Comparison of ENCODE assay signal across 26 cellular contexts in the genomic region with DNA sequence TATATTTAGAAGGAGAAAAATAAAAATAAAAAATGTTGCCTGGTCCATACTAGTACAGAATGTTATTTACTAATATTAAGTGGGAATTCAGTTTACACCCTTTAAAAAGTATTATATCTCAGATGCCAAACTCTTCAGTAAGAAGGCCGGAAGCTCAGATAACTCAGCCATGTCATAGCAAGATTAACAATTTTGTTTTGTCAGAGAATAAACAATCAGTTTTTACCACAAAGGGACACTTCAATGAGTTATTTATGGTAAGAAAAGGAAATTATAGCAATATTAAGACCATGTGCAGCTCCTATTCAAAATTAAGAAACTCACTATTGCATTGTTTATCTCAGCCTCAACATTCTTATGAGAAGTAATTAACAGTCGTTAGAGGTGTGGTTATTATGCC.
"Had no signal": no experiment of that assay in that cellular context is flagged by ENCODE, and none has a peak within 500 bp of the region (broad histone marks: within the 10 kb centered on the region; RNA-seq: fewer than 3 reads in every experiment).

No MANE protein-coding gene starts in this region.

- H2AFZ ChIP-seq: neural progenitor cell, parathyroid adenoma had no signal

- H3K4me1 ChIP-seq: parathyroid adenoma, psoas muscle, right lobe of liver, sigmoid colon, suprapubic skin, tibial artery, upper lobe of right lung, uterus had no signal

- H3K79me2 ChIP-seq: parathyroid adenoma had no signal

- H3K27me3 ChIP-seq: neural progenitor cell, ovary, right lobe of liver, sigmoid colon, suprapubic skin, testis, tibial artery, transverse colon, upper lobe of right lung, uterus had no signal

- H3K36me3 ChIP-seq: neural progenitor cell, ovary, right lobe of liver, sigmoid colon, suprapubic skin, tibial artery, transverse colon, upper lobe of right lung, uterus had no signal

- DNase-seq: natural killer cell; occipital lobe; ovary; posterior cingulate gyrus; psoas muscle; right cardiac atrium; right lobe of liver; sigmoid colon; small intestine; stimulated activated CD4-positive, alpha-beta T cell treated with anti-CD3 and anti-CD28 coated beads, Interleukin-15, amount 100 ng/mL, for 24 hours; stimulated activated CD4-positive, alpha-beta T cell treated with anti-CD3 and anti-CD28 coated beads, Interleukin-2, amount 100 ng/mL, for 24 hours; stimulated activated CD4-positive, alpha-beta T cell treated with anti-CD3 and anti-CD28 coated beads, Interleukin-2, amount 100 ng/mL, for 48 hours; stimulated activated CD4-positive, alpha-beta T cell treated with anti-CD3 and anti-CD28 coated beads, Interleukin-4, amount 100 ng/mL, for 24 hours; stimulated activated naive B cell treated with anti-CD40 and anti-IgM and Interleukin-4, amounts not matched to agents 10 μg/mL and 1 μg/mL and 100 μg/mL, for 72 hours; stimulated activated naive CD4-positive, alpha-beta T cell treated with Interleukin-2 at 50 U/mL for 16 hours; stimulated activated naive CD8-positive, alpha-beta T cell treated with anti-CD3 and anti-CD28 coated beads, Interleukin-15, amount 100 ng/mL, for 72 hours; substantia nigra; testis; tibial artery; transverse colon; upper lobe of right lung; uterus had no signal

- FAIRE-seq: small intestine had no signal

- H3K4me3 ChIP-seq: neural progenitor cell, ovary, psoas muscle, right lobe of liver, sigmoid colon, suprapubic skin, testis, tibial artery, transverse colon, upper lobe of right lung, uterus had no signal

- H3K4me2 ChIP-seq: neural progenitor cell had no signal

- H3K9me3 ChIP-seq: ovary, psoas muscle, right lobe of liver, sigmoid colon, suprapubic skin, testis, tibial artery, transverse colon, upper lobe of right lung, uterus had no signal

- H3K9ac ChIP-seq: neural progenitor cell, parathyroid adenoma had no signal

- ATAC-seq: natural killer cell; psoas muscle; right cardiac atrium; stimulated activated effector memory CD8-positive, alpha-beta T cell treated with anti-CD3 and anti-CD28 coated beads, Interleukin-12 subunit alpha, Interleukin-12 subunit beta, amount 100 ng/mL, for 72 hours; stimulated activated naive B cell treated with anti-CD40 and anti-IgM and Interleukin-4, amounts not matched to agents 10 μg/mL and 1 μg/mL and 100 μg/mL, for 72 hours; stimulated activated naive CD8-positive, alpha-beta T cell treated with anti-CD3 and anti-CD28 coated beads, Interleukin-15, amount 100 ng/mL, for 72 hours; upper lobe of right lung had no signal

- H3K27ac ChIP-seq: neural progenitor cell, ovary, parathyroid adenoma, psoas muscle, right lobe of liver, sigmoid colon, suprapubic skin, testis, tibial artery, transverse colon, upper lobe of right lung, uterus had no signal
